In the genomic region with DNA sequence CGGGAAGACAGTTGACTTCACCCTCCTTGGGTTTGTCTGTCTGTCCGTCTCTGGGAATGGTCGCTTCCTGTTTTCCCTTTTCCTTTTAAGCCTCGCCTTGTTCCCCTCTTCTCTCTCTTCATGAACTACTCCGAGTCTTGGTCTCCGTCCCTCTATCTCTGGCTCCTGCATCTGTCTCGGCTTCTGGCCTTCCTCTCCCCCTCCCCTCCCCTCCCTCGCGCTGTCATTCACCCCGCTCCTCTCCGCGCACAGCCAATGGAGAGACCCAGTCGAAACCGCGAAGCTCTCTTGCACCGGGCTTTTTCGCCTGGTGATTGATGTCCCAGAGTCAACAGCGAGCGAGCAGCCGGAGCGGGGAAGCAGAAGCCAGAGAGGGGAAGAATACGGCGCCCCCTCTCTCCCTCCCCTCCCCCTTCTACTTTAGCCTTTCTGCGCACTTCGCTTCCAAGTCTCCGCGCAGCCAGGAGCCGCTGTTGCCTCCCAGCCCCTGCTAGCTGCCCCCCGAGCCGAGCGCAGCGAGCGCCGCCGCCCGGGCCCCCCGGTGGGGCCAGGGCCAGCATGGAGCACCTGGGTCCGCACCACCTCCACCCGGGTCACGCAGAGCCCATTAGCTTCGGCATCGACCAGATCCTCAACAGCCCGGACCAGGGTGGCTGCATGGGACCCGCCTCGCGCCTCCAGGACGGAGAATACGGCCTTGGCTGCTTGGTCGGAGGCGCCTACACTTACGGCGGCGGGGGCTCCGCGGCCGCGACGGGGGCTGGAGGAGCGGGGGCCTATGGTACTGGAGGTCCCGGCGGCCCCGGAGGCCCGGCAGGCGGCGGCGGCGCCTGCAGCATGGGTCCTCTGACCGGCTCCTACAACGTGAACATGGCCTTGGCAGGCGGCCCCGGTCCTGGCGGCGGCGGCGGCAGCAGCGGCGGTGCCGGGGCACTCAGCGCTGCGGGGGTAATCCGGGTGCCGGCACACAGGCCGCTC, we compare ENCODE assay signal across 9 cellular contexts. TPM values are rescaled to one million over a fixed set of nuclear protein-coding genes. Genes with fewer than 3 reads are reported as not detected.
A peak's percentile ranks its signal among the peaks of the same experiment; 100 is the strongest.
DNase-seq lines count a peak whose midpoint lies in the region; ATAC-seq and TF ChIP-seq lines count a peak whose summit lies in the region.
"Had no signal": no experiment of that assay in that cellular context is flagged by ENCODE, and none has a peak within 500 bp of the region (broad histone marks: within the 10 kb centered on the region; RNA-seq: fewer than 3 reads in every experiment).

A gene (plus strand): TSS at position 317 of the 978 bp plus-strand sequence. CDS start 242 bp downstream, at position 559.

- no peak for TF ChIP-seq RAD21 in Ishikawa (IDR thresholded peaks at IDR 0.05; ENCODE audit: low read depth)

- in situ Hi-C loops in brain microvascular endothelial cell (cut with HindIII; ENCODE audit: low pct_ligation_motif_present, low sequenced_read_pairs): no loop called here

- H3K4me1 Mint-ChIP-seq in brain (peaks cover 15% of the 10 kb centered on the region), nephron (peaks cover 17% of the 10 kb centered on the region)

- no peak within 1 kb of the TSS for H3K27ac Mint-ChIP-seq in brain
- H3K27ac Mint-ChIP-seq in nephron: no peak within 1 kb of the TSS

- H3K9me3 Mint-ChIP-seq in brain (peaks cover 0 to 9% (median 3%) of the 10 kb centered on the region in 5 experiments), nephron (no peaks in the 10 kb centered on the region)

- H3K27me3 Mint-ChIP-seq in brain (peaks cover 98% of the 10 kb centered on the region), nephron (ENCODE audit: low read depth) (peaks cover 97% of the 10 kb centered on the region)

- H3K36me3 Mint-ChIP-seq in brain: no peaks in the 10 kb centered on the region
- peaks cover 3% of the 10 kb centered on the region for H3K36me3 Mint-ChIP-seq in nephron (ENCODE audit: low read depth)

- H3K4me3 ChIP-seq in brain microvascular endothelial cell (ENCODE audit: low read depth, low read length): no peak within 1 kb of the TSS

- DNase-seq in COLO668 (lab: John Stamatoyannopoulos, UW; ENCODE audit: unreplicated experiment): peak; percentile 13
- no peak for DNase-seq in SIG-M5 treated with dmso at 0.1 percent for 504 hours (lab: John Stamatoyannopoulos, UW; ENCODE audit: unreplicated experiment)
- DNase-seq in brain microvascular endothelial cell: no peak

- TF ChIP-seq CTCF in brain (conservative IDR thresholded peaks at IDR 0.05) (no peak), nephron (IDR thresholded peaks at IDR 0.05; ENCODE audit: unreplicated experiment in 3 of 3) (no peak), brain microvascular endothelial cell (IDR thresholded peaks at IDR 0.05; ENCODE audit: low read depth, low read length, missing control alignments) (no peak)

- H3K4me3 Mint-ChIP-seq in brain: peak within 1 kb of the TSS; percentile 50 to 75 (median 68)
- H3K4me3 Mint-ChIP-seq in nephron: peak within 1 kb of the TSS; percentile 66 to 73 (median 73)

- peaks cover 97% of the 10 kb centered on the region for H3K27me3 ChIP-seq in brain microvascular endothelial cell (replicated peaks)

- H3K27ac ChIP-seq in brain microvascular endothelial cell: no peak within 1 kb of the TSS

- ATAC-seq in GM18861 (IDR thresholded peaks at IDR 0.05; ENCODE audit: unreplicated experiment) (no peak), HG02642 (IDR thresholded peaks at IDR 0.05; ENCODE audit: poor library complexity, unreplicated experiment) (no peak)

- H3K36me3 ChIP-seq in brain microvascular endothelial cell (replicated peaks): no peaks in the 10 kb centered on the region

- no peak for TF ChIP-seq EP300 in Ishikawa (IDR thresholded peaks at IDR 0.05; ENCODE audit: borderline replicate concordance)

TF ChIP-seq in Ishikawa, 13 proteins besides CTCF, POLR2A, EP300 and RAD21:
- TF ChIP-seq NFIC (IDR thresholded peaks at IDR 0.05) (no peak), FOXM1 (IDR thresholded peaks at IDR 0.05; ENCODE audit: borderline replicate concordance, low read depth) (no peak)
- TF ChIP-seq, protein P1, sequence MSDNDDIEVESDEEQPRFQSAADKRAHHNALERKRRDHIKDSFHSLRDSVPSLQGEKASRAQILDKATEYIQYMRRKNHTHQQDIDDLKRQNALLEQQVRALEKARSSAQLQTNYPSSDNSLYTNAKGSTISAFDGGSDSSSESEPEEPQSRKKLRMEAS (IDR thresholded peaks at IDR 0.05): 0 out of 2 replicates have a peak, but pooled peaks have one; percentile 31

RNA-seq across cellular contexts. Expression of the gene that starts here (rescaled TPM):
- not detected for polyA plus RNA-seq in brain (ENCODE audit: insufficient read depth, low read depth, low replicate concordance)
- polyA plus RNA-seq: fibroblast of lung had no signal
